Comparison of ENCODE assay signal across 1 cellular context in the genomic region with DNA sequence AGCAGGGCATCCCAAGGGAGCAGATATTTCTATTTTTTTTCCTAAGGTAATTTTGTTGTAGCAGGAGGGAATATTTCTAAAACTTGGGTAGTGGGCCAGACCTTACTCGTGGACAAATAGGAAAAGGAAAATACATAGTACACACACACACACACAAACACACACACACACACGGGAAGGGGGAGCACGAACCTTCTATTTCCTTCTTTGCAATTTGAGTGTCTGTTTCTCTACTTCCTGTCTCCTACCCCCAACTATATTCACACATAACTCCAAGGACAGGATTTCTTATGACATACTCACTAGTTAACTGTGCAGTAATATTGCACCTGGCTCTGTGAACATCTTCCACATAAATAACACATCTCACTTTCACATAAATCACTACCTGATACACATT.
TF ChIP-seq lines count a peak whose summit lies in the region.

No MANE protein-coding gene starts in this region.

TF ChIP-seq in liver, 16 proteins besides CTCF, POLR2A, EP300 and RAD21 (continued from another document):
- TF ChIP-seq, protein P1, sequence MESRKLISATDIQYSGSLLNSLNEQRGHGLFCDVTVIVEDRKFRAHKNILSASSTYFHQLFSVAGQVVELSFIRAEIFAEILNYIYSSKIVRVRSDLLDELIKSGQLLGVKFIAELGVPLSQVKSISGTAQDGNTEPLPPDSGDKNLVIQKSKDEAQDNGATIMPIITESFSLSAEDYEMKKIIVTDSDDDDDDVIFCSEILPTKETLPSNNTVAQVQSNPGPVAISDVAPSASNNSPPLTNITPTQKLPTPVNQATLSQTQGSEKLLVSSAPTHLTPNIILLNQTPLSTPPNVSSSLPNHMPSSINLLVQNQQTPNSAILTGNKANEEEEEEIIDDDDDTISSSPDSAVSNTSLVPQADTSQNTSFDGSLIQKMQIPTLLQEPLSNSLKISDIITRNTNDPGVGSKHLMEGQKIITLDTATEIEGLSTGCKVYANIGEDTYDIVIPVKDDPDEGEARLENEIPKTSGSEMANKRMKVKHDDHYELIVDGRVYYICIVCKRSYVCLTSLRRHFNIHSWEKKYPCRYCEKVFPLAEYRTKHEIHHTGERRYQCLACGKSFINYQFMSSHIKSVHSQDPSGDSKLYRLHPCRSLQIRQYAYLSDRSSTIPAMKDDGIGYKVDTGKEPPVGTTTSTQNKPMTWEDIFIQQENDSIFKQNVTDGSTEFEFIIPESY (IDR thresholded peaks at IDR 0.05) = no peak
- TF ChIP-seq SP1 (IDR thresholded peaks at IDR 0.05) (no peak), HNF4G (IDR thresholded peaks at IDR 0.05) (no peak), FOXA2 (IDR thresholded peaks at IDR 0.05) (no peak), TAF1 (conservative IDR thresholded peaks at IDR 0.05) (no peak)
